1 cellular context compared by ENCODE assay signal in genomic region chr12:111723646-111724360, GRCh38. TPM values are rescaled to one million over a fixed set of nuclear protein-coding genes. Genes with fewer than 3 reads are reported as not detected.
"Had no signal": no experiment of that assay in that cellular context is flagged by ENCODE, and none has a peak within 500 bp of the region (broad histone marks: within the 10 kb centered on the region; RNA-seq: fewer than 3 reads in every experiment).

No MANE protein-coding gene starts in this region.

RNA-seq across cellular contexts. Expression of gene ALDH2, which starts 42.9 kb away (rescaled TPM):
- total RNA-seq: MCF 10A had no signal
